1 cellular context compared by ENCODE assay signal in the genomic region with DNA sequence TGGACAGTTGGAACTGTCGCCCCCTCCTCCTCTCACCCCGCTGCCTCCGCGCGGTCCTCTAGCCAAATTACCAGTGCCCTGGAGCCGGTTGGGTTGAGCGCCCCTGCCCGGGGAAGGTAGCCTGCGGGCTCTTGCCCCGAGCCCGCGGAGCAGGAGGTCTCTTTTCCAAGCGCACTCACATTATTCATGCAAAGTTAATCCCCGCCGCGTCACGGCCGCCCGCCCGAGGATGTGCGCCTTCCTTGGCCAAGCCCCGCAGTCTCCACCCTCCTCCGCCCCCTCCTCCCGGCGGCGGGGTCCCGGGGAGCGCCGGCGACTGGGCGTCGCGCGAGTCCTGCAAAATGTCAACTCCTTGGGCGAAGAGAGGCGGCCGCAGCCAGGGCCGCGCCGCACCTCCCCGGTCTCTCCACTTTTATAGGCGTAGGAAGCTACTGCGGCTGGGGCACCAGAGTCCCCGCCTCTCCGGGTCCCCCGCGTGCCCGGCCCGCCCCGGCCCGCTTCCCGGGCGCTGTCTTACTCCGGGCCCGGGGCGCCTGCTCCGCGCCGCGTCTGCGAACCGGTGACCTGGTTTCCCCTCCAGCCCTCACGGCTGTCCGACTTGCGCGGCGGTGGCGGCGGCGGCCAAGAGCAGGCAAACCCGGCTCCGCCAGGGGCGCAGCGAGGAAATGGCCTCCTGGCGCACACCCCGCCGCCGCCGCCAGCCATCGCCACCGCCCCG.
TF ChIP-seq lines count a peak whose summit lies in the region.

A gene (minus strand): TSS at position 235 of the 718 bp plus-strand sequence.

TF ChIP-seq in K562, 482 proteins besides CTCF, POLR2A, EP300 and RAD21 (continued from another document and continues in another):
- TF ChIP-seq, protein P1, sequence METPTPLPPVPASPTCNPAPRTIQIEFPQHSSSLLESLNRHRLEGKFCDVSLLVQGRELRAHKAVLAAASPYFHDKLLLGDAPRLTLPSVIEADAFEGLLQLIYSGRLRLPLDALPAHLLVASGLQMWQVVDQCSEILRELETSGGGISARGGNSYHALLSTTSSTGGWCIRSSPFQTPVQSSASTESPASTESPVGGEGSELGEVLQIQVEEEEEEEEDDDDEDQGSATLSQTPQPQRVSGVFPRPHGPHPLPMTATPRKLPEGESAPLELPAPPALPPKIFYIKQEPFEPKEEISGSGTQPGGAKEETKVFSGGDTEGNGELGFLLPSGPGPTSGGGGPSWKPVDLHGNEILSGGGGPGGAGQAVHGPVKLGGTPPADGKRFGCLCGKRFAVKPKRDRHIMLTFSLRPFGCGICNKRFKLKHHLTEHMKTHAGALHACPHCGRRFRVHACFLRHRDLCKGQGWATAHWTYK (CRISPR knock-in tag; IDR thresholded peaks at IDR 0.05) = no peak
- TF ChIP-seq SAFB (IDR thresholded peaks at IDR 0.05; ENCODE audit: borderline replicate concordance, low read depth, low read length) (no peak; the same call in 1 of the 2 replicates), FUS (optimal IDR thresholded peaks at IDR 0.05; ENCODE audit: low read depth, low read length) (peak; percentile 63), FOSL1 (tag; conservative IDR thresholded peaks at IDR 0.05) (no peak), ZC3H11A (IDR thresholded peaks at IDR 0.05; ENCODE audit: low read depth, low read length) (no peak), RBFOX2 (IDR thresholded peaks at IDR 0.05; ENCODE audit: low read depth, low read length) (peak; percentile 48; the same call in 1 of the 2 replicates), IRF2 (CRISPR knock-in tag; IDR thresholded peaks at IDR 0.05) (no peak), CEBPG (CRISPR knock-in tag; IDR thresholded peaks at IDR 0.05) (no peak), CEBPG (tag; conservative IDR thresholded peaks at IDR 0.05 in 1 of 2, IDR thresholded peaks at IDR 0.05 in 1 of 2) (no peak), SMARCE1 (IDR thresholded peaks at IDR 0.05) (no peak), ZNF717 (CRISPR knock-in tag; IDR thresholded peaks at IDR 0.05) (no peak), FOXM1 (IDR thresholded peaks at IDR 0.05; ENCODE audit: low read depth) (no peak), FOXM1 (CRISPR knock-in tag; IDR thresholded peaks at IDR 0.05; ENCODE audit: low read depth) (no peak), CBFA2T3 (IDR thresholded peaks at IDR 0.05) (no peak), CREM (IDR thresholded peaks at IDR 0.05; ENCODE audit: low read depth) (peak; percentile 77), HNRNPLL (IDR thresholded peaks at IDR 0.05; ENCODE audit: low read depth, low read length, poor library complexity, severe bottlenecking) (peak; percentile 88), ZFP36 (IDR thresholded peaks at IDR 0.05; ENCODE audit: low read depth, low read length, partially characterized antibody) (no peak), TSC22D4 (tag; IDR thresholded peaks at IDR 0.05) (no peak), RBBP5 (IDR thresholded peaks at IDR 0.05; ENCODE audit: borderline replicate concordance, insufficient read depth, low read length, poor library complexity, severe bottlenecking) (peak; percentile 37), XRCC4 (IDR thresholded peaks at IDR 0.05; ENCODE audit: extremely low read depth, insufficient read depth, insufficient read length) (no peak), TARDBP (IDR thresholded peaks at IDR 0.05) (no peak), SMAD4 (CRISPR knock-in tag; conservative IDR thresholded peaks at IDR 0.05) (peak; percentile 74), MYNN (IDR thresholded peaks at IDR 0.05) (no peak), MYNN (CRISPR knock-in tag; IDR thresholded peaks at IDR 0.05) (no peak), GTF2E2 (tag; IDR thresholded peaks at IDR 0.05) (no peak), ZNF584 (CRISPR knock-in tag; IDR thresholded peaks at IDR 0.05; ENCODE audit: low read depth) (no peak), PYGO2 (tag; IDR thresholded peaks at IDR 0.05) (no peak), EP400 (IDR thresholded peaks at IDR 0.05) (0 out of 2 replicates have a peak, but pooled peaks have one; percentile 34), MAZ (CRISPR knock-in tag; conservative IDR thresholded peaks at IDR 0.05 in 1 of 2, IDR thresholded peaks at IDR 0.05 in 1 of 2) (peak; percentile 11 to 38; a peak in 2 of 4 replicates), SMARCA4 (IDR thresholded peaks at IDR 0.05) (no peak), FOS (IDR thresholded peaks at IDR 0.05; ENCODE audit: extremely low read depth, insufficient read length) (no peak), DIDO1 (tag; IDR thresholded peaks at IDR 0.05; ENCODE audit: low read depth) (no peak), CHD1 (IDR thresholded peaks at IDR 0.05; ENCODE audit: low read length) (peak; percentile 68), HDAC6 (IDR thresholded peaks at IDR 0.05; ENCODE audit: low read depth, low read length) (0 out of 2 replicates have a peak, but pooled peaks have one; percentile 44), FOXP1 (CRISPR knock-in tag; IDR thresholded peaks at IDR 0.05) (peak; percentile 17; the same call in 1 of the 2 replicates), ZNF561 (CRISPR knock-in tag; conservative IDR thresholded peaks at IDR 0.05) (no peak), CXXC5 (CRISPR knock-in tag; IDR thresholded peaks at IDR 0.05) (peak; percentile 59), FIP1L1 (IDR thresholded peaks at IDR 0.05; ENCODE audit: low read depth, low read length, poor library complexity, severe bottlenecking) (peak; percentile 80)
- TF ChIP-seq, protein P2, sequence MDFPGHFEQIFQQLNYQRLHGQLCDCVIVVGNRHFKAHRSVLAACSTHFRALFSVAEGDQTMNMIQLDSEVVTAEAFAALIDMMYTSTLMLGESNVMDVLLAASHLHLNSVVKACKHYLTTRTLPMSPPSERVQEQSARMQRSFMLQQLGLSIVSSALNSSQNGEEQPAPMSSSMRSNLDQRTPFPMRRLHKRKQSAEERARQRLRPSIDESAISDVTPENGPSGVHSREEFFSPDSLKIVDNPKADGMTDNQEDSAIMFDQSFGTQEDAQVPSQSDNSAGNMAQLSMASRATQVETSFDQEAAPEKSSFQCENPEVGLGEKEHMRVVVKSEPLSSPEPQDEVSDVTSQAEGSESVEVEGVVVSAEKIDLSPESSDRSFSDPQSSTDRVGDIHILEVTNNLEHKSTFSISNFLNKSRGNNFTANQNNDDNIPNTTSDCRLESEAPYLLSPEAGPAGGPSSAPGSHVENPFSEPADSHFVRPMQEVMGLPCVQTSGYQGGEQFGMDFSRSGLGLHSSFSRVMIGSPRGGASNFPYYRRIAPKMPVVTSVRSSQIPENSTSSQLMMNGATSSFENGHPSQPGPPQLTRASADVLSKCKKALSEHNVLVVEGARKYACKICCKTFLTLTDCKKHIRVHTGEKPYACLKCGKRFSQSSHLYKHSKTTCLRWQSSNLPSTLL (IDR thresholded peaks at IDR 0.05) = no peak
- TF ChIP-seq, protein P3, sequence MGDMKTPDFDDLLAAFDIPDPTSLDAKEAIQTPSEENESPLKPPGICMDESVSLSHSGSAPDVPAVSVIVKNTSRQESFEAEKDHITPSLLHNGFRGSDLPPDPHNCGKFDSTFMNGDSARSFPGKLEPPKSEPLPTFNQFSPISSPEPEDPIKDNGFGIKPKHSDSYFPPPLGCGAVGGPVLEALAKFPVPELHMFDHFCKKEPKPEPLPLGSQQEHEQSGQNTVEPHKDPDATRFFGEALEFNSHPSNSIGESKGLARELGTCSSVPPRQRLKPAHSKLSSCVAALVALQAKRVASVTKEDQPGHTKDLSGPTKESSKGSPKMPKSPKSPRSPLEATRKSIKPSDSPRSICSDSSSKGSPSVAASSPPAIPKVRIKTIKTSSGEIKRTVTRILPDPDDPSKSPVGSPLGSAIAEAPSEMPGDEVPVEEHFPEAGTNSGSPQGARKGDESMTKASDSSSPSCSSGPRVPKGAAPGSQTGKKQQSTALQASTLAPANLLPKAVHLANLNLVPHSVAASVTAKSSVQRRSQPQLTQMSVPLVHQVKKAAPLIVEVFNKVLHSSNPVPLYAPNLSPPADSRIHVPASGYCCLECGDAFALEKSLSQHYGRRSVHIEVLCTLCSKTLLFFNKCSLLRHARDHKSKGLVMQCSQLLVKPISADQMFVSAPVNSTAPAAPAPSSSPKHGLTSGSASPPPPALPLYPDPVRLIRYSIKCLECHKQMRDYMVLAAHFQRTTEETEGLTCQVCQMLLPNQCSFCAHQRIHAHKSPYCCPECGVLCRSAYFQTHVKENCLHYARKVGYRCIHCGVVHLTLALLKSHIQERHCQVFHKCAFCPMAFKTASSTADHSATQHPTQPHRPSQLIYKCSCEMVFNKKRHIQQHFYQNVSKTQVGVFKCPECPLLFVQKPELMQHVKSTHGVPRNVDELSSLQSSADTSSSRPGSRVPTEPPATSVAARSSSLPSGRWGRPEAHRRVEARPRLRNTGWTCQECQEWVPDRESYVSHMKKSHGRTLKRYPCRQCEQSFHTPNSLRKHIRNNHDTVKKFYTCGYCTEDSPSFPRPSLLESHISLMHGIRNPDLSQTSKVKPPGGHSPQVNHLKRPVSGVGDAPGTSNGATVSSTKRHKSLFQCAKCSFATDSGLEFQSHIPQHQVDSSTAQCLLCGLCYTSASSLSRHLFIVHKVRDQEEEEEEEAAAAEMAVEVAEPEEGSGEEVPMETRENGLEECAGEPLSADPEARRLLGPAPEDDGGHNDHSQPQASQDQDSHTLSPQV (IDR thresholded peaks at IDR 0.05) = 0 out of 2 replicates have a peak, but pooled peaks have one; percentile 53
- TF ChIP-seq, protein P4, sequence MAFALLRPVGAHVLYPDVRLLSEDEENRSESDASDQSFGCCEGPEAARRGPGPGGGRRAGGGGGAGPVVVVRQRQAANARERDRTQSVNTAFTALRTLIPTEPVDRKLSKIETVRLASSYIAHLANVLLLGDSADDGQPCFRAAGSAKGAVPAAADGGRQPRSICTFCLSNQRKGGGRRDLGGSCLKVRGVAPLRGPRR (CRISPR knock-in tag; IDR thresholded peaks at IDR 0.05) = no peak
- TF ChIP-seq, protein P5, sequence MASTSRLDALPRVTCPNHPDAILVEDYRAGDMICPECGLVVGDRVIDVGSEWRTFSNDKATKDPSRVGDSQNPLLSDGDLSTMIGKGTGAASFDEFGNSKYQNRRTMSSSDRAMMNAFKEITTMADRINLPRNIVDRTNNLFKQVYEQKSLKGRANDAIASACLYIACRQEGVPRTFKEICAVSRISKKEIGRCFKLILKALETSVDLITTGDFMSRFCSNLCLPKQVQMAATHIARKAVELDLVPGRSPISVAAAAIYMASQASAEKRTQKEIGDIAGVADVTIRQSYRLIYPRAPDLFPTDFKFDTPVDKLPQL (IDR thresholded peaks at IDR 0.05; ENCODE audit: extremely low read depth, insufficient read length) = no peak
- TF ChIP-seq, protein P6, sequence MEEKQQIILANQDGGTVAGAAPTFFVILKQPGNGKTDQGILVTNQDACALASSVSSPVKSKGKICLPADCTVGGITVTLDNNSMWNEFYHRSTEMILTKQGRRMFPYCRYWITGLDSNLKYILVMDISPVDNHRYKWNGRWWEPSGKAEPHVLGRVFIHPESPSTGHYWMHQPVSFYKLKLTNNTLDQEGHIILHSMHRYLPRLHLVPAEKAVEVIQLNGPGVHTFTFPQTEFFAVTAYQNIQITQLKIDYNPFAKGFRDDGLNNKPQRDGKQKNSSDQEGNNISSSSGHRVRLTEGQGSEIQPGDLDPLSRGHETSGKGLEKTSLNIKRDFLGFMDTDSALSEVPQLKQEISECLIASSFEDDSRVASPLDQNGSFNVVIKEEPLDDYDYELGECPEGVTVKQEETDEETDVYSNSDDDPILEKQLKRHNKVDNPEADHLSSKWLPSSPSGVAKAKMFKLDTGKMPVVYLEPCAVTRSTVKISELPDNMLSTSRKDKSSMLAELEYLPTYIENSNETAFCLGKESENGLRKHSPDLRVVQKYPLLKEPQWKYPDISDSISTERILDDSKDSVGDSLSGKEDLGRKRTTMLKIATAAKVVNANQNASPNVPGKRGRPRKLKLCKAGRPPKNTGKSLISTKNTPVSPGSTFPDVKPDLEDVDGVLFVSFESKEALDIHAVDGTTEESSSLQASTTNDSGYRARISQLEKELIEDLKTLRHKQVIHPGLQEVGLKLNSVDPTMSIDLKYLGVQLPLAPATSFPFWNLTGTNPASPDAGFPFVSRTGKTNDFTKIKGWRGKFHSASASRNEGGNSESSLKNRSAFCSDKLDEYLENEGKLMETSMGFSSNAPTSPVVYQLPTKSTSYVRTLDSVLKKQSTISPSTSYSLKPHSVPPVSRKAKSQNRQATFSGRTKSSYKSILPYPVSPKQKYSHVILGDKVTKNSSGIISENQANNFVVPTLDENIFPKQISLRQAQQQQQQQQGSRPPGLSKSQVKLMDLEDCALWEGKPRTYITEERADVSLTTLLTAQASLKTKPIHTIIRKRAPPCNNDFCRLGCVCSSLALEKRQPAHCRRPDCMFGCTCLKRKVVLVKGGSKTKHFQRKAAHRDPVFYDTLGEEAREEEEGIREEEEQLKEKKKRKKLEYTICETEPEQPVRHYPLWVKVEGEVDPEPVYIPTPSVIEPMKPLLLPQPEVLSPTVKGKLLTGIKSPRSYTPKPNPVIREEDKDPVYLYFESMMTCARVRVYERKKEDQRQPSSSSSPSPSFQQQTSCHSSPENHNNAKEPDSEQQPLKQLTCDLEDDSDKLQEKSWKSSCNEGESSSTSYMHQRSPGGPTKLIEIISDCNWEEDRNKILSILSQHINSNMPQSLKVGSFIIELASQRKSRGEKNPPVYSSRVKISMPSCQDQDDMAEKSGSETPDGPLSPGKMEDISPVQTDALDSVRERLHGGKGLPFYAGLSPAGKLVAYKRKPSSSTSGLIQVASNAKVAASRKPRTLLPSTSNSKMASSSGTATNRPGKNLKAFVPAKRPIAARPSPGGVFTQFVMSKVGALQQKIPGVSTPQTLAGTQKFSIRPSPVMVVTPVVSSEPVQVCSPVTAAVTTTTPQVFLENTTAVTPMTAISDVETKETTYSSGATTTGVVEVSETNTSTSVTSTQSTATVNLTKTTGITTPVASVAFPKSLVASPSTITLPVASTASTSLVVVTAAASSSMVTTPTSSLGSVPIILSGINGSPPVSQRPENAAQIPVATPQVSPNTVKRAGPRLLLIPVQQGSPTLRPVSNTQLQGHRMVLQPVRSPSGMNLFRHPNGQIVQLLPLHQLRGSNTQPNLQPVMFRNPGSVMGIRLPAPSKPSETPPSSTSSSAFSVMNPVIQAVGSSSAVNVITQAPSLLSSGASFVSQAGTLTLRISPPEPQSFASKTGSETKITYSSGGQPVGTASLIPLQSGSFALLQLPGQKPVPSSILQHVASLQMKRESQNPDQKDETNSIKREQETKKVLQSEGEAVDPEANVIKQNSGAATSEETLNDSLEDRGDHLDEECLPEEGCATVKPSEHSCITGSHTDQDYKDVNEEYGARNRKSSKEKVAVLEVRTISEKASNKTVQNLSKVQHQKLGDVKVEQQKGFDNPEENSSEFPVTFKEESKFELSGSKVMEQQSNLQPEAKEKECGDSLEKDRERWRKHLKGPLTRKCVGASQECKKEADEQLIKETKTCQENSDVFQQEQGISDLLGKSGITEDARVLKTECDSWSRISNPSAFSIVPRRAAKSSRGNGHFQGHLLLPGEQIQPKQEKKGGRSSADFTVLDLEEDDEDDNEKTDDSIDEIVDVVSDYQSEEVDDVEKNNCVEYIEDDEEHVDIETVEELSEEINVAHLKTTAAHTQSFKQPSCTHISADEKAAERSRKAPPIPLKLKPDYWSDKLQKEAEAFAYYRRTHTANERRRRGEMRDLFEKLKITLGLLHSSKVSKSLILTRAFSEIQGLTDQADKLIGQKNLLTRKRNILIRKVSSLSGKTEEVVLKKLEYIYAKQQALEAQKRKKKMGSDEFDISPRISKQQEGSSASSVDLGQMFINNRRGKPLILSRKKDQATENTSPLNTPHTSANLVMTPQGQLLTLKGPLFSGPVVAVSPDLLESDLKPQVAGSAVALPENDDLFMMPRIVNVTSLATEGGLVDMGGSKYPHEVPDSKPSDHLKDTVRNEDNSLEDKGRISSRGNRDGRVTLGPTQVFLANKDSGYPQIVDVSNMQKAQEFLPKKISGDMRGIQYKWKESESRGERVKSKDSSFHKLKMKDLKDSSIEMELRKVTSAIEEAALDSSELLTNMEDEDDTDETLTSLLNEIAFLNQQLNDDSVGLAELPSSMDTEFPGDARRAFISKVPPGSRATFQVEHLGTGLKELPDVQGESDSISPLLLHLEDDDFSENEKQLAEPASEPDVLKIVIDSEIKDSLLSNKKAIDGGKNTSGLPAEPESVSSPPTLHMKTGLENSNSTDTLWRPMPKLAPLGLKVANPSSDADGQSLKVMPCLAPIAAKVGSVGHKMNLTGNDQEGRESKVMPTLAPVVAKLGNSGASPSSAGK (IDR thresholded peaks at IDR 0.05) = no peak
